In the genomic region with DNA sequence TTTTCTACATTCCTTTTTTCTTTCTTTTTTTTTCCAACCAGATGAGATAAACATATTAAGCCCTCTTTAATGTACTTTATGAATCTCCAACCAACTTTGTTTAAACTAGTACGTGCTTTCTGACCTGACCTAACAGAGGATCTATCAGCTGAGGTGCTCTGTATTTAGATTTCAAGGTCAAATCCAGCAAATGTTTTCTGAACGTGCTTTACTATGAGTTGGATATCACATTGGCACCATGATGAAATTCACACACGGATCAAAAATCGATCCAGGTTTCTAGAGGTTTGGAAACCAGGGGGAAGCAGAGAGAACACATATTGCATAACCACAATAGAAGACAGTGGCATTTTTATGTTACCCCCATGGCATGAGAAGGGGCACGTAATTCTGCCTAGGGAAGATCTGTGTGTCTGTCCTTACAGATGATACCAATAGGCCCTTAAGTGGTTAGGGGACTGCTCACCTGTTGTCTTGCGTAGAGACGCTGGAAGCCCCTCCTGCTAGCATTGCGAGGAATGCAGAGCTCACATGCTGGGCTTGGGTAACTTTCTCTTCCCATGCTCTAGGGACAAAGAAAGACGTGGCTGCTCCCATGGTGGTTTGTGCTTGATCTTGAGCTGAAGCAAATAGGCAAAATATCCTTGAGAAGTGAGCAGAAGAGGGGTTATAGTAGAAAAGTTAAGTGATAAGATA, we compare ENCODE assay signal across 22 cellular contexts.
"Had no signal": no experiment of that assay in that cellular context is flagged by ENCODE, and none has a peak within 500 bp of the region (broad histone marks: within the 10 kb centered on the region; RNA-seq: fewer than 3 reads in every experiment).

No MANE protein-coding gene starts in this region.

- H3K27ac ChIP-seq: parathyroid adenoma, skin epidermis had no signal

- H3K9me3 ChIP-seq: tibial artery had no signal

- H3K27ac Mint-ChIP-seq: activated CD4-positive, alpha-beta memory T cell treated with anti-CD3 and anti-CD28 coated beads, Interleukin-2, amount 10 ng/mL, durations not matched to agents 7 days and 5 days; activated CD4-positive, alpha-beta T cell treated with anti-CD3 and anti-CD28 coated beads, Interleukin-2, amount 10 ng/mL, durations not matched to agents 24 days and 14 days; activated naive CD4-positive, alpha-beta T cell treated with anti-CD3 and anti-CD28 coated beads, Interleukin-2, amount 10 ng/mL, durations not matched to agents 7 days and 5 days; activated T-cell treated with anti-CD3 and anti-CD28 coated beads, Interleukin-2, amount 50 U/mL, for 72 hours; naive B cell had no signal

- H3K27me3 Mint-ChIP-seq: activated CD4-positive, alpha-beta memory T cell treated with anti-CD3 and anti-CD28 coated beads, Interleukin-2, amount 10 ng/mL, durations not matched to agents 7 days and 5 days; naive B cell; stimulated activated naive CD8-positive, alpha-beta T cell treated with anti-CD3 and anti-CD28 coated beads, Interleukin-15, amount 100 ng/mL, for 72 hours had no signal

- ATAC-seq: activated CD4-positive, CD25-positive, alpha-beta regulatory T cell treated with anti-CD3 and anti-CD28 coated beads, Interleukin-2, amount 50 U/mL, for 24 hours; activated T-cell treated with anti-CD3 and anti-CD28 coated beads, Interleukin-2, amount 50 U/mL, for 72 hours; esophagus mucosa; left cardiac atrium; right cardiac atrium; stimulated activated naive CD8-positive, alpha-beta T cell treated with anti-CD3 and anti-CD28 coated beads, Interleukin-15, amount 100 ng/mL, for 72 hours had no signal

- FAIRE-seq: islet of Langerhans had no signal

- H3K36me3 Mint-ChIP-seq: activated naive CD4-positive, alpha-beta T cell treated with anti-CD3 and anti-CD28 coated beads, Interleukin-2, amount 10 ng/mL, durations not matched to agents 7 days and 5 days had no signal

- H3K79me2 ChIP-seq: parathyroid adenoma had no signal

- DNase-seq: activated CD4-positive, alpha-beta memory T cell treated with anti-CD3 and anti-CD28 coated beads, Interleukin-2, amount 10 ng/mL, durations not matched to agents 7 days and 5 days; activated CD4-positive, alpha-beta T cell treated with anti-CD3 and anti-CD28 coated beads, Interleukin-2, amount 10 ng/mL, durations not matched to agents 24 days and 14 days; activated effector memory CD4-positive, alpha-beta T cell treated with anti-CD3 and anti-CD28 coated beads, Interleukin-2, amount 50 U/mL, for 16 hours; activated naive CD4-positive, alpha-beta T cell treated with anti-CD3 and anti-CD28 coated beads, Interleukin-2, amount 10 ng/mL, durations not matched to agents 7 days and 5 days; activated T-cell treated with anti-CD3 and anti-CD28 coated beads, Interleukin-2, amount 50 U/mL, for 72 hours; amygdala; cerebellar nuclear complex; cortex of kidney; effector CD4-positive, alpha-beta T cell; foreskin melanocyte; left cardiac atrium; naive B cell; nucleus accumbens; right cardiac atrium; stimulated activated CD4-positive, alpha-beta T cell treated with anti-CD3 and anti-CD28 coated beads, Interleukin-1b, Interleukin-23, amount 100 ng/mL, for 48 hours; stimulated activated naive CD8-positive, alpha-beta T cell treated with anti-CD3 and anti-CD28 coated beads, Interleukin-15, amount 100 ng/mL, for 72 hours; tibial artery had no signal

- H3K27me3 ChIP-seq: tibial artery had no signal

- H3K4me1 Mint-ChIP-seq: activated naive CD4-positive, alpha-beta T cell treated with anti-CD3 and anti-CD28 coated beads, Interleukin-2, amount 10 ng/mL, durations not matched to agents 7 days and 5 days; stimulated activated naive CD8-positive, alpha-beta T cell treated with anti-CD3 and anti-CD28 coated beads, Interleukin-15, amount 100 ng/mL, for 72 hours had no signal

- H3K9me3 Mint-ChIP-seq: activated CD4-positive, alpha-beta memory T cell treated with anti-CD3 and anti-CD28 coated beads, Interleukin-2, amount 10 ng/mL, durations not matched to agents 7 days and 5 days; activated naive CD4-positive, alpha-beta T cell treated with anti-CD3 and anti-CD28 coated beads, Interleukin-2, amount 10 ng/mL, durations not matched to agents 7 days and 5 days; activated T-cell treated with anti-CD3 and anti-CD28 coated beads, Interleukin-2, amount 50 U/mL, for 72 hours; naive B cell; stimulated activated naive CD8-positive, alpha-beta T cell treated with anti-CD3 and anti-CD28 coated beads, Interleukin-15, amount 100 ng/mL, for 72 hours had no signal

- H3K4me3 Mint-ChIP-seq: activated CD4-positive, alpha-beta memory T cell treated with anti-CD3 and anti-CD28 coated beads, Interleukin-2, amount 10 ng/mL, durations not matched to agents 7 days and 5 days; activated CD4-positive, alpha-beta T cell treated with anti-CD3 and anti-CD28 coated beads, Interleukin-2, amount 10 ng/mL, durations not matched to agents 24 days and 14 days; activated naive CD4-positive, alpha-beta T cell treated with anti-CD3 and anti-CD28 coated beads, Interleukin-2, amount 10 ng/mL, durations not matched to agents 7 days and 5 days; activated T-cell treated with anti-CD3 and anti-CD28 coated beads, Interleukin-2, amount 50 U/mL, for 72 hours; naive B cell; stimulated activated naive CD8-positive, alpha-beta T cell treated with anti-CD3 and anti-CD28 coated beads, Interleukin-15, amount 100 ng/mL, for 72 hours had no signal

- H2AFZ ChIP-seq: parathyroid adenoma had no signal

- H3K4me1 ChIP-seq: parathyroid adenoma had no signal

- H3K4me3 ChIP-seq: skin epidermis, tibial artery had no signal

- H3K9ac ChIP-seq: parathyroid adenoma had no signal
